Comparison of ENCODE assay signal across 14 cellular contexts in the genomic region with DNA sequence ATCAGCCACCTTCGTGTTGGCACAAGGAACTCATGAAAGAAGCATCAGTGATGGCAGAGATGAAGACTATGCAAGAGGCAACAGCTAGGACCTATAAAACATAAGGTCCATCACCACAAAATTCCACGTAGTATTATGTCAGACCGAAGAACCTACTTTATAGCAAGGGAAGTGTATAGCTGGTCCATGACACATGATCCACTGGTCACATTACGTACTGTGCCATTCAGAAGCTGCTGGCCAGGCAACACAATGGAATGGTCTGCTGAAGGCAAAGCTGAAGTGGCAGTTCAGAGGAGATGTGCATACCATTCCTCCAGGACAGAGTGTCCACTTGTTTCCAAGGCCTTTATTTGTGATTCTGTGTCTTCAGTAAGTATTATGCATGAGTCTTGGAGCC.
"Had no signal": no experiment of that assay in that cellular context is flagged by ENCODE, and none has a peak within 500 bp of the region (broad histone marks: within the 10 kb centered on the region; RNA-seq: fewer than 3 reads in every experiment).

No MANE protein-coding gene starts in this region.

- DNase-seq: activated CD4-positive, alpha-beta T cell treated with anti-CD3 and anti-CD28 coated beads for 1 hour; activated CD4-positive, alpha-beta T cell treated with anti-CD3 and anti-CD28 coated beads, Interleukin-2, amount 50 U/mL, for 1 hour; activated gamma-delta T cell treated with Interleukin-2 at 50 U/mL for 16 hours; activated T-cell treated with anti-CD3 and anti-CD28 coated beads, Interleukin-2, amount 50 U/mL, for 1 hour; effector CD4-positive, alpha-beta T cell; left ventricle myocardium inferior; pancreas; psoas muscle; stimulated activated CD4-positive, alpha-beta T cell treated with anti-CD3 and anti-CD28 coated beads, Interleukin-2, amount 100 ng/mL, for 24 hours; stimulated activated naive B cell treated with anti-CD40 and anti-IgM and Interleukin-4, amounts not matched to agents 10 μg/mL and 1 μg/mL and 100 μg/mL, for 72 hours; T-helper 1 cell; upper lobe of right lung had no signal

- H3K27me3 ChIP-seq: gastroesophageal sphincter, pancreas, right atrium auricular region, upper lobe of right lung had no signal

- H3K9me3 ChIP-seq: gastroesophageal sphincter, left ventricle myocardium inferior, pancreas, psoas muscle, right atrium auricular region, upper lobe of right lung had no signal

- H3K4me3 ChIP-seq: gastroesophageal sphincter, left ventricle myocardium inferior, pancreas, psoas muscle, right atrium auricular region, upper lobe of right lung had no signal

- H3K36me3 ChIP-seq: gastroesophageal sphincter, left ventricle myocardium inferior, pancreas, right atrium auricular region, upper lobe of right lung had no signal

- H3K27ac ChIP-seq: gastroesophageal sphincter, left ventricle myocardium inferior, pancreas, psoas muscle, right atrium auricular region, upper lobe of right lung had no signal

- H3K4me1 ChIP-seq: gastroesophageal sphincter, left ventricle myocardium inferior, pancreas, psoas muscle, right atrium auricular region, upper lobe of right lung had no signal

- ATAC-seq: gastroesophageal sphincter; pancreas; psoas muscle; stimulated activated naive B cell treated with anti-CD40 and anti-IgM and Interleukin-4, amounts not matched to agents 10 μg/mL and 1 μg/mL and 100 μg/mL, for 72 hours; upper lobe of right lung had no signal
